In the genomic region with DNA sequence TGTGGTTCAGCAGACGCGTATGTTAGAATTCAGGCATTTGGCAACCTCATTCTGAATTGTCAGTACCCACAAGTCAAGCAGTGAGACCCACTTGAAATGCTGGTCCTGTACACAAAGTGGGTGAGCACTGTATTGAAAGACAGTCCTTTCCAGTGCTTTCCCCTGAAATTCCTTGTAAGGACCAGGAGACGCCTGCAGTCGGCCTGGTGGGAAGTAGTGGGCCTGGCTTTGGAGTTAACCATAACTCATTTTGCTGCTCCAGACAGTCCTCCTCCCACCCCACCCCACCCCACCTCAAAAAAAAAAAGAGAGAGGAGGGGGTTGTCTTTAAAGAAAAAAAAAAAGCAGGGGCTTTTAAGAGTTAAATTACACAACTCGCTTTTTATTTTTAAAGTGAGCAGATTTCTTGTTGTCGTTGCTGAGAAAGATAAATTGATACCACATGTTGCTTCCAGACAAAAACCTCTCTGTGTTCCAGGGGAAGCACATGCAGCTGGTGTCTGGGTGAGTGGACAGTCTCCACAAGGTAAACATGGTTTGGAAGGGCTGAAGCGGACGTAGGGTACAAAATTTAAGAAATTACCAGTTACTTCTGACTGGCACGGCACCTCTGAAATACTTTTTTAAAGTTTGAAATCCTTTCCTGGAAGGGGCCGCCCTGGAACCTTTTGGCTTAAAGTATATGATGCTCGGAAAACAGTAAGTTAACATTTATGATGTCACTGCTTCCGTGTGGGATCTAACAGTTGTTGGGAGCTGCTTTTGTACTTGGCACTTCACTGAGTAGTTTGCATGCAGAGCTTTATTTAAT, we compare ENCODE assay signal across 9 cellular contexts.
DNase-seq lines count a peak whose midpoint lies in the region; ATAC-seq, FAIRE-seq and TF ChIP-seq lines count a peak whose summit lies in the region.
"Had no signal": no experiment of that assay in that cellular context is flagged by ENCODE, and none has a peak within 500 bp of the region (broad histone marks: within the 10 kb centered on the region; RNA-seq: fewer than 3 reads in every experiment).

No MANE protein-coding gene starts in this region.

- 42 to 44% methylated on average over 9 to 12 of the region's 12 CpGs for WGBS in transverse colon (ENCODE audit: low coverage in 1 of 2), 2 donors

- in situ Hi-C loops in transverse colon (cut with MboI; ENCODE audit: low pct_ligation_motif_present in 1 of 4, low pct_unique_long_range_greater_than_20kb in 1 of 4, low sequenced_read_pairs in 3 of 4) = loop anchor here in 1 of 4 donors (25.0 kb wide), 1 partner anchor 94 kb away; a partner anchor contains a TSS

- peak overlapping the region; percentile 70 to 87 (median 82) for H3K27ac ChIP-seq in transverse colon

- DNase-seq in NCI-H345 treated with DMSO at 0.1 percent for 48 hours (lab: John Stamatoyannopoulos, UW; ENCODE audit: unreplicated experiment) (peak; percentile 45), dedifferentiated amniotic fluid mesenchymal stem cell (ENCODE audit: extremely low spot score) (peak; percentile 72), midbrain (lab: John Stamatoyannopoulos, UW) (peak; percentile 26), transverse colon (no peak), urothelium cell line (ENCODE audit: low spot score) (no peak)
- DNase-seq in activated CD4-positive, CD25-positive, alpha-beta regulatory T cell treated with anti-CD3 and anti-CD28 coated beads, Interleukin-2, amount 50 U/mL, for 72 hours = no peak
- DNase-seq: activated B cell treated with CpG ODN at 0.5 μM for 24 hours, NCI-H1694 had no signal

- H3K4me3 ChIP-seq in transverse colon = peak overlapping the region in 1 of 4 donors; percentile 10

- TF ChIP-seq EP300 in transverse colon (IDR thresholded peaks at IDR 0.05; ENCODE audit: low read depth) = peak; percentile 60

- no peaks in the 10 kb centered on the region for H3K27me3 ChIP-seq in transverse colon

- no peak for TF ChIP-seq POLR2A in transverse colon (IDR thresholded peaks at IDR 0.05)

- peaks cover 39 to 85% (median 54%) of the 10 kb centered on the region in 4 donors for H3K4me1 ChIP-seq in transverse colon

- no peak for TF ChIP-seq CTCF in transverse colon (IDR thresholded peaks at IDR 0.05)

- no peak for FAIRE-seq in urothelium cell line (lab: Jason Lieb, UNC)

- intact Hi-C loops in transverse colon (cut with DNase I; ENCODE audit: low total_unique reads) = loop anchor here (10.0 kb wide), 1 partner anchor 61 kb away; no protein-coding TSS in a partner anchor

- no peaks in the 10 kb centered on the region for H3K36me3 ChIP-seq in transverse colon

- ATAC-seq in HG03159 (IDR thresholded peaks at IDR 0.05; ENCODE audit: unreplicated experiment) = no peak

- H3K9me3 ChIP-seq in transverse colon = no peaks in the 10 kb centered on the region

Comparison
In these comparisons a context has a peak if more than half of its experiments do, and no peak if none do; other contexts are left out.
1. DNase-seq: peak in NCI-H345 treated with DMSO at 0.1 percent for 48 hours (single experiment), dedifferentiated amniotic fluid mesenchymal stem cell (single experiment) and midbrain (single experiment); none in transverse colon (single experiment), activated CD4-positive, CD25-positive, alpha-beta regulatory T cell treated with anti-CD3 and anti-CD28 coated beads, Interleukin-2, amount 50 U/mL, for 72 hours (single experiment) and urothelium cell line (single experiment).